ENCODE assay signal across 8 cellular contexts in the genomic region with DNA sequence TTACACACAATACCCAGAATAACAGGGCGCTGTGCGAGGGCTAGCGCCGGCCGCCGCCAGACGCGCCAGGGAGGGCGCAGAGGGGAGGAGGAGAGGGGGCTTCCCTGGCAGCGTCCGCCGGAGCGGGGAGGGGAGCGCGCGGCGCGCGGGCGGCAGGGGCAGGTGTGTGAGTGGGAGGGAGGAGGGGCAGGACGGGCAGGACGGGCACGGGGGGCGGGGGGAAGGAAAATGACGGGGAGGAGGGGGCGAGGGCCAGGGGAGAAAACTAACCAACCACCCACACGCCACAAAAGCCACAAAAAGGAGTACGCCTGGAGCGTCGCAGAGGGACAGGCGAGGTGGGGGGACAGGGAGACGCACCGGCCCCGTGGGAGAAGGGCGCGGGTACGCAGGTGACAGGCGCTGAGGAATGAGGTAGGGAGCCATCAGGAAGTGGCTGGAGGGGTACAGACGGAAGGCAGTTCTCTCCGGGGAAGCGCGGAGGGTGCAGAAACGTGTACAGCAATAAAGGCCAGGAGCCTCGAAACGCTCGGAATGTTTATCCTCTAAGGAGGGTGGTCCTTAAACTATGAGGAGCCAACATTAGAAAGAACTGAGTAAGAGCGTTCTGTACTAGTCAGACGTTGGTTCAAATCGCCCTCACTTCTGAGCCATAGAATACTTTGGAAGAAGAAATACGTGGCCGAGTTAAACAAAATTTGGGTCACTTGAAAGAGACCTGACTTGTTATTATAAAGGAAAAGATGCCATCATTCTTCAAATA.
DNase-seq lines count a peak whose midpoint lies in the region; ATAC-seq lines count a peak whose summit lies in the region.

No MANE protein-coding gene starts in this region.

- peak overlapping the region; percentile 85 for H3K9ac ChIP-seq in mucosa of stomach (ENCODE audit: low read length)

- peak overlapping the region; percentile 79 for H3K4me3 ChIP-seq in effector memory CD4-positive, alpha-beta T cell (ENCODE audit: insufficient read depth, low read depth, low read length, poor library complexity, severe bottlenecking)
- H3K4me3 ChIP-seq in mucosa of stomach (ENCODE audit: low read length), result peak overlapping the region; percentile 28

- DNase-seq in NCI-H2107 (lab: John Stamatoyannopoulos, UW), result peak; percentile 18
- peak; percentile 16 to 48 for DNase-seq in activated CD4-positive, alpha-beta T cell treated with anti-CD3 and anti-CD28 coated beads, Interleukin-2, amount 50 U/mL, for 24 hours (ENCODE audit: low read depth in 1 of 2, low spot score in 1 of 2)
- peak; percentile 63 to 73 (median 69) for DNase-seq in effector memory CD4-positive, alpha-beta T cell
- DNase-seq in stimulated activated CD8-positive, alpha-beta memory T cell treated with anti-CD3 and anti-CD28 coated beads, Interleukin-7, amount 100 ng/mL, for 4 hours (ENCODE audit: low read depth in 2 of 2), result peak; percentile 69 to 79
- DNase-seq in NCI-H446 treated with DMSO at 0.1 percent for 48 hours (lab: John Stamatoyannopoulos, UW), result no peak

- ATAC-seq in GM19397 (IDR thresholded peaks at IDR 0.05; ENCODE audit: unreplicated experiment), result peak; percentile 4
- ATAC-seq in HG02763 (IDR thresholded peaks at IDR 0.05; ENCODE audit: unreplicated experiment), result no peak

- no peaks in the 10 kb centered on the region for H3K36me3 ChIP-seq in effector memory CD4-positive, alpha-beta T cell (ENCODE audit: control insufficient read depth, insufficient read depth, low read length)
- no peaks in the 10 kb centered on the region for H3K36me3 ChIP-seq in mucosa of stomach (ENCODE audit: control insufficient read depth, insufficient read depth, low read length)

- peaks cover 15% of the 10 kb centered on the region for H3K4me1 ChIP-seq in effector memory CD4-positive, alpha-beta T cell (ENCODE audit: control insufficient read depth, insufficient read depth, low read length, poor library complexity, severe bottlenecking)
- H3K4me1 ChIP-seq in mucosa of stomach (ENCODE audit: control insufficient read depth, insufficient read depth, low read length), result peaks cover 6% of the 10 kb centered on the region

- H3K27me3 ChIP-seq in effector memory CD4-positive, alpha-beta T cell (replicated peaks; ENCODE audit: control insufficient read depth, insufficient read depth, low read length, poor library complexity, severe bottlenecking), result no peaks in the 10 kb centered on the region
- peaks cover 18% of the 10 kb centered on the region for H3K27me3 ChIP-seq in mucosa of stomach (ENCODE audit: control insufficient read depth, insufficient read depth, low read length)

- H3K27ac ChIP-seq in effector memory CD4-positive, alpha-beta T cell (ENCODE audit: insufficient read depth, low read length, poor library complexity, severe bottlenecking), result peak overlapping the region; percentile 86

- no peaks in the 10 kb centered on the region for H3K9me3 ChIP-seq in effector memory CD4-positive, alpha-beta T cell (ENCODE audit: control insufficient read depth, low read length)
- H3K9me3 ChIP-seq in mucosa of stomach (ENCODE audit: control insufficient read depth, low read length), result no peaks in the 10 kb centered on the region
